15 cellular contexts compared by ENCODE assay signal in the genomic region with DNA sequence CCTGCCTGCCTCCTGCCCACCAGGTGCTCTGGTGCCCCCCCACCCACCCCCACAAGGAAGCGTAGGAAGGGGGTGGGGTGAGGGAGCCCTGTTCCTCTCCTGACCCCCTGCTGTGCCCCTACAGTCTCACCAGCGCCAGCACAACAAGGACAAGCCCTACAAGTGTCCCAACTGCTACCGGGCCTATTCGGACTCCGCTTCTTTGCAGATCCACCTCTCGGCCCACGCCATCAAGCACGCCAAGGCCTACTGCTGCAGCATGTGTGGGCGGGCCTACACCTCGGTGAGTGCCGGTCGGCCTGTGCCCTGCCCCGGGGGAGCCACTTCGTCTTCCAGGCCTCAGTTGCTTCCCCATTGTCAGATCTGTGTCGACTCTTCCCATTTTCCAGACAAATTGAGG. TPM values are rescaled to one million over a fixed set of nuclear protein-coding genes. Genes with fewer than 3 reads are reported as not detected.
DNase-seq lines count a peak whose midpoint lies in the region; ATAC-seq and TF ChIP-seq lines count a peak whose summit lies in the region.
"Had no signal": no experiment of that assay in that cellular context is flagged by ENCODE, and none has a peak within 500 bp of the region (broad histone marks: within the 10 kb centered on the region; RNA-seq: fewer than 3 reads in every experiment).

No MANE protein-coding gene starts in this region.

- H3K4me3 Mint-ChIP-seq in GM23338 (no peak overlapping the region), CD14-positive monocyte (no peak overlapping the region)
- H3K4me3 Mint-ChIP-seq in activated CD4-positive, alpha-beta T cell treated with anti-CD3 and anti-CD28 coated beads, Interleukin-2, amount 10 ng/mL, durations not matched to agents 24 days and 14 days, result no peak overlapping the region

- no peak overlapping the region for H3K27ac Mint-ChIP-seq in GM23338
- H3K27ac Mint-ChIP-seq in activated CD4-positive, alpha-beta T cell treated with anti-CD3 and anti-CD28 coated beads, Interleukin-2, amount 10 ng/mL, durations not matched to agents 24 days and 14 days, result no peak overlapping the region
- H3K27ac Mint-ChIP-seq in CD14-positive monocyte, result no peak overlapping the region

- no peak overlapping the region for H3K4me2 ChIP-seq in GM23338
- no peak overlapping the region for H3K4me2 ChIP-seq in MM.1S (ENCODE audit: low read depth, low read length)

- H4K20me1 ChIP-seq in GM23338 (replicated peaks; ENCODE audit: insufficient read depth) (no peaks in the 10 kb centered on the region; the same call in 1 of the 2 replicates), MM.1S (ENCODE audit: insufficient read depth, low read length) (no peaks in the 10 kb centered on the region)

- H3K9me2 ChIP-seq in GM23338 (ENCODE audit: insufficient read depth) (no peaks in the 10 kb centered on the region), MM.1S (replicated peaks; ENCODE audit: insufficient read depth, low read length) (no peaks in the 10 kb centered on the region)

- H3K27ac ChIP-seq in GM23338 (ENCODE audit: low read depth) (no peak overlapping the region), MM.1S (ENCODE audit: low read length) (no peak overlapping the region), gastrocnemius medialis (peak overlapping the region in 3 of 4 donors; percentile 8 to 23 (median 20))
- H3K27ac ChIP-seq: body of pancreas, colonic mucosa, GM23248 had no signal

- no peak overlapping the region for H3K9ac ChIP-seq in MM.1S (ENCODE audit: low read length)
- H3K9ac ChIP-seq: GM23248 had no signal

- H3K79me2 ChIP-seq in GM23338 (replicated peaks; ENCODE audit: insufficient read depth), result 0 out of 2 replicates have a peak, but pooled peaks cover 3% of the 10 kb centered on the region
- no peaks in the 10 kb centered on the region for H3K79me2 ChIP-seq in MM.1S (ENCODE audit: low read length)

- no peak overlapping the region for H2AFZ ChIP-seq in GM23338
- peak overlapping the region; percentile 42; the same call in 1 of the 2 replicates for H2AFZ ChIP-seq in MM.1S (ENCODE audit: low read length)
- H2AFZ ChIP-seq: GM23248 had no signal

- H3K9me3 ChIP-seq in MM.1S (replicated peaks; ENCODE audit: insufficient read depth, low read length) (no peaks in the 10 kb centered on the region), gastrocnemius medialis (no peaks in the 10 kb centered on the region)
- H3K9me3 ChIP-seq: body of pancreas, colonic mucosa, upper lobe of left lung had no signal

- no peaks in the 10 kb centered on the region for H3K9me3 Mint-ChIP-seq in GM23338
- no peaks in the 10 kb centered on the region for H3K9me3 Mint-ChIP-seq in activated CD4-positive, alpha-beta T cell treated with anti-CD3 and anti-CD28 coated beads, Interleukin-2, amount 10 ng/mL, durations not matched to agents 24 days and 14 days
- no peaks in the 10 kb centered on the region for H3K9me3 Mint-ChIP-seq in CD14-positive monocyte
- H3K9me3 Mint-ChIP-seq: activated naive CD4-positive, alpha-beta T cell treated with anti-CD3 and anti-CD28 coated beads, Interleukin-2, amount 50 U/mL, for 72 hours had no signal

- H3F3A ChIP-seq in GM23338 (replicated peaks; ENCODE audit: low read depth) (no peaks in the 10 kb centered on the region), MM.1S (ENCODE audit: insufficient read depth, low read length) (no peaks in the 10 kb centered on the region)

- TF ChIP-seq CTCF in GM23338 (conservative IDR thresholded peaks at IDR 0.05; ENCODE audit: low read depth in 2 of 2) (no peak), MM.1S (IDR thresholded peaks at IDR 0.05; ENCODE audit: low read length) (no peak), gastrocnemius medialis (IDR thresholded peaks at IDR 0.05 in 4 of 5, conservative IDR thresholded peaks at IDR 0.05 in 1 of 5) (no peak), CD14-positive monocyte (IDR thresholded peaks at IDR 0.05) (no peak)

- intact Hi-C loops in gastrocnemius medialis (cut with DNase I; ENCODE audit: low total_unique reads), result loop anchor here (1.0 to 5.0 kb wide), 4 partner anchors 73 to 317 kb away; no protein-coding TSS in a partner anchor
- intact Hi-C loops in activated CD4-positive, alpha-beta T cell treated with anti-CD3 and anti-CD28 coated beads, Interleukin-2, amount 10 ng/mL, durations not matched to agents 24 days and 14 days (cut with micrococcal nuclease), result loop anchor here (1.0 to 5.0 kb wide), 3 partner anchors 72 to 176 kb away; no protein-coding TSS in a partner anchor
- intact Hi-C loops in CD14-positive monocyte (cut with micrococcal nuclease), result loop anchor here (1.0 to 5.0 kb wide), 4 partner anchors 72 to 177 kb away; a partner anchor contains a TSS

- in situ Hi-C loops in gastrocnemius medialis (cut with MboI; ENCODE audit: low sequenced_read_pairs in 4 of 4), result loop anchor here (5.0 to 10.0 kb wide), 4 partner anchors 72 to 172 kb away; no protein-coding TSS in a partner anchor

- H3K27me3 Mint-ChIP-seq in GM23338 (ENCODE audit: insufficient read depth, low read depth, poor library complexity), result peaks cover 2% of the 10 kb centered on the region
- H3K27me3 Mint-ChIP-seq in activated CD4-positive, alpha-beta T cell treated with anti-CD3 and anti-CD28 coated beads, Interleukin-2, amount 10 ng/mL, durations not matched to agents 24 days and 14 days, result no peaks in the 10 kb centered on the region
- no peaks in the 10 kb centered on the region for H3K27me3 Mint-ChIP-seq in CD14-positive monocyte (ENCODE audit: low read depth in 3 of 3)

- no peak for TF ChIP-seq POLR2A in gastrocnemius medialis (IDR thresholded peaks at IDR 0.05)

- H3K27me3 ChIP-seq in GM23338 (ENCODE audit: insufficient read depth), result no peaks in the 10 kb centered on the region
- H3K27me3 ChIP-seq in MM.1S (replicated peaks; ENCODE audit: insufficient read depth, low read length), result no peaks in the 10 kb centered on the region
- no peaks in the 10 kb centered on the region for H3K27me3 ChIP-seq in gastrocnemius medialis
- H3K27me3 ChIP-seq: body of pancreas, colonic mucosa, upper lobe of left lung had no signal

- peaks cover 8% of the 10 kb centered on the region for H3K4me1 Mint-ChIP-seq in GM23338
- peaks cover 15% of the 10 kb centered on the region for H3K4me1 Mint-ChIP-seq in activated CD4-positive, alpha-beta T cell treated with anti-CD3 and anti-CD28 coated beads, Interleukin-2, amount 10 ng/mL, durations not matched to agents 24 days and 14 days
- H3K4me1 Mint-ChIP-seq in CD14-positive monocyte, result peaks cover 1% of the 10 kb centered on the region

- ATAC-seq in GM23338 (peak; percentile 10), gastrocnemius medialis (no peak), GM21737 (IDR thresholded peaks at IDR 0.05; ENCODE audit: unreplicated experiment) (no peak)

- DNase-seq in GM23338 (ENCODE audit: low spot score) (peak; percentile 22), MM.1S (no peak), iPS-NIHi7 (ENCODE audit: extremely low spot score) (peak; percentile 32), gastrocnemius medialis (peak in 1 of 2 donors; percentile 21), NCI-H2171 (lab: John Stamatoyannopoulos, UW) (no peak), CD14-positive monocyte (ENCODE audit: low spot score) (no peak)
- DNase-seq in activated CD4-positive, alpha-beta T cell treated with anti-CD3 and anti-CD28 coated beads, Interleukin-2, amount 10 ng/mL, durations not matched to agents 24 days and 14 days, result no peak
- DNase-seq: SIG-M5 had no signal

- H3K36me3 ChIP-seq in GM23338 (ENCODE audit: insufficient read depth) (no peaks in the 10 kb centered on the region; the same call in 1 of the 2 replicates), MM.1S (replicated peaks; ENCODE audit: insufficient read depth, low read length) (no peaks in the 10 kb centered on the region), gastrocnemius medialis (peaks cover 0 to 13% of the 10 kb centered on the region in 2 donors)
- H3K36me3 ChIP-seq: colonic mucosa had no signal

- H3K4me3 ChIP-seq in GM23338, result no peak overlapping the region
- H3K4me3 ChIP-seq in MM.1S (ENCODE audit: low read length), result no peak overlapping the region
- no peak overlapping the region for H3K4me3 ChIP-seq in gastrocnemius medialis
- H3K4me3 ChIP-seq: body of pancreas, colonic mucosa, GM23248, upper lobe of left lung had no signal

- H3K4me1 ChIP-seq in GM23338 (ENCODE audit: insufficient read depth) (peaks cover 2% of the 10 kb centered on the region; the same call in 1 of the 2 replicates), MM.1S (ENCODE audit: low read length) (no peaks in the 10 kb centered on the region), gastrocnemius medialis (peaks cover 2 to 11% of the 10 kb centered on the region in 2 donors)
- H3K4me1 ChIP-seq: body of pancreas, colonic mucosa had no signal

- H3K36me3 Mint-ChIP-seq in GM23338 (ENCODE audit: low read depth) (peaks cover 43% of the 10 kb centered on the region), CD14-positive monocyte (peaks cover 67 to 74% of the 10 kb centered on the region in 2 donors)
- peaks cover 12% of the 10 kb centered on the region for H3K36me3 Mint-ChIP-seq in activated CD4-positive, alpha-beta T cell treated with anti-CD3 and anti-CD28 coated beads, Interleukin-2, amount 10 ng/mL, durations not matched to agents 24 days and 14 days (ENCODE audit: low read depth)
- H3K36me3 Mint-ChIP-seq: activated naive CD4-positive, alpha-beta T cell treated with anti-CD3 and anti-CD28 coated beads, Interleukin-2, amount 50 U/mL, for 72 hours had no signal

TF ChIP-seq in GM23338, 12 proteins besides CTCF, POLR2A, EP300 and RAD21 (continues in another document):
- TF ChIP-seq ZNF114 (CRISPR knock-in tag; IDR thresholded peaks at IDR 0.05) (no peak), JUNB (IDR thresholded peaks at IDR 0.05; ENCODE audit: unreplicated experiment) (no peak), EZH2phosphoT487 (IDR thresholded peaks at IDR 0.05; ENCODE audit: unreplicated experiment) (no peak), STAT1 (IDR thresholded peaks at IDR 0.05; ENCODE audit: unreplicated experiment) (no peak)

RNA-seq across cellular contexts. Expression of a gene that starts 25.9 kb away (rescaled TPM):
- total RNA-seq in GM23338 (2014; rRNA removed; shearing (Covaris generic)), result not detected in 2 replicates
- polyA plus RNA-seq in GM23338 (2016; fragmentation: Nextera tagmentation; extraction: Ambion mirVana) (not detected in 2 replicates), CD14-positive monocyte (not detected)
- not detected for total RNA-seq in gastrocnemius medialis
- not detected in 2 replicates for total RNA-seq in activated CD4-positive, alpha-beta T cell treated with anti-CD3 and anti-CD28 coated beads, Interleukin-2, amount 10 ng/mL, durations not matched to agents 24 days and 14 days
- total RNA-seq: activated naive CD4-positive, alpha-beta T cell treated with anti-CD3 and anti-CD28 coated beads, Interleukin-2, amount 50 U/mL, for 72 hours; body of pancreas; colonic mucosa; fibroblast of villous mesenchyme; GM23248 had no signal
- polyA plus RNA-seq: GM23248 had no signal

RNA-seq across cellular contexts. Expression of a gene that starts 38.7 kb away (rescaled TPM):
- total RNA-seq in GM23338 (2014; rRNA removed; shearing (Covaris generic)), result 10.0 and 11.0 TPM in 2 replicates
- polyA plus RNA-seq in GM23338 (2016; fragmentation: Nextera tagmentation; extraction: Ambion mirVana), result 12.9 and 16.8 TPM in 2 replicates
- total RNA-seq in gastrocnemius medialis, result 10 to 100 TPM in 3 of 4 donors, 1 to 10 TPM in 1; 6.4 to 19.2 (median 17.7) TPM
- 12.9 and 13.3 TPM in 2 replicates for total RNA-seq in activated CD4-positive, alpha-beta T cell treated with anti-CD3 and anti-CD28 coated beads, Interleukin-2, amount 10 ng/mL, durations not matched to agents 24 days and 14 days
- polyA plus RNA-seq in CD14-positive monocyte, result 10 to 100 TPM; 11.4 to 13.5 TPM

Comparison
In these comparisons a context has a peak if more than half of its experiments do, and no peak if none do; other contexts are left out.
1. DNase-seq: peak in GM23338 (single experiment) and iPS-NIHi7 (single experiment); none in MM.1S (single experiment), NCI-H2171 (single experiment), activated CD4-positive, alpha-beta T cell treated with anti-CD3 and anti-CD28 coated beads, Interleukin-2, amount 10 ng/mL, durations not matched to agents 24 days and 14 days (single experiment) and CD14-positive monocyte (single experiment).
2. H3K27ac ChIP-seq: peak in gastrocnemius medialis (3 of 4); none in GM23338 (single experiment) and MM.1S (single experiment).